ENCODE assay signal across 11 cellular contexts in the genomic region with DNA sequence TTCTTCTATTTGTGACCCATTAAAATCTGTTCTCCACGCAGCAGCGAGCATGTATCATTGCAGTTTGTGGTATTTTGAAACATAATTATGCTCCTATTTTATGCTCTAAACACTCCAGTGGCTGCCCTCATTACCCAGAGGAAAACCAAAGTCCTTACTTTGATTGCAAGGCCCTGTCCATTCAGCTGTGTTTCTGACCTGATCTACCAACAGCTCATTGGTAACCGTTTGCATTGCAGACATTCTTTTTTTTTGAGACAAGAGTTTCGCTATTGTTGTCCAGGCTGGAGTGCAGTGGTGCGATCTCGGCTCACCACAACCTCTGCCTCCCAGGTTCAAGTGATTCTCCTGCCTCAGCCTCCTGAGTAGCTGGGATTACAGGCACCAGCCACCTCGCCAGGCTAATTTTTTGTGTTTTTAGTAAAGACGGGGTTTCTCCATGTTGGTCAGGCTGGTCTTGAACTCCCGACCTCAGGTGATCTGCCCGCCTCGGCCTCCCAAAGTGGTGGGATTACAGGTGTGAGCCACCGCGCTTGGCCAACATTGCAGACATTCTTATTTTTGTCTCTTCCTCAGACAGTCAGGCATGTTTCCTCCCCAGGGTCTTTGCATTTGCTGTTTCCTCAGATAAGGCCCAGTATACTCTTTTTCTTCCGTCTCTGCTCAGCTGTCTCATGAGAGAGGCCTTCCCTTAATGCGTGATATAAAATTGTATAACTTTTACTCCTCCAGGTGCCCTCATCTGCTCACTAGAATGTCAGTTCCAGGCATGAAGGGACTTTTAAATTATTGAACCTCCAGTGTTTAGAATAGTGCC. TPM values are rescaled to one million over a fixed set of nuclear protein-coding genes. Genes with fewer than 3 reads are reported as not detected.
A peak's percentile ranks its signal among the peaks of the same experiment; 100 is the strongest.
DNase-seq lines count a peak whose midpoint lies in the region; ATAC-seq and TF ChIP-seq lines count a peak whose summit lies in the region.
"Had no signal": no experiment of that assay in that cellular context is flagged by ENCODE, and none has a peak within 500 bp of the region (broad histone marks: within the 10 kb centered on the region; RNA-seq: fewer than 3 reads in every experiment).

No MANE protein-coding gene starts in this region.

- H3K4me1 ChIP-seq in left ventricle myocardium inferior: peaks cover 75% of the 10 kb centered on the region

- no peak for TF ChIP-seq POLR2A in erythroblast (IDR thresholded peaks at IDR 0.05; ENCODE audit: low read length)

- H3K27me3 ChIP-seq in left ventricle myocardium inferior (ENCODE audit: low read depth): no peaks in the 10 kb centered on the region
- H3K27me3 ChIP-seq: uterus had no signal

- TF ChIP-seq CTCF in left ventricle myocardium inferior (IDR thresholded peaks at IDR 0.05; ENCODE audit: borderline replicate concordance): no peak
- TF ChIP-seq CTCF in activated B cell treated with CpG ODN at 0.5 μM for 24 hours (IDR thresholded peaks at IDR 0.05): no peak
- no peak for TF ChIP-seq CTCF in CD14-positive monocyte (IDR thresholded peaks at IDR 0.05)

- H3K9me3 Mint-ChIP-seq in activated B cell treated with CpG ODN at 0.5 μM for 24 hours (peaks cover 3% of the 10 kb centered on the region), CD14-positive monocyte (peaks cover 0 to 2% (median 0%) of the 10 kb centered on the region in 7 donors)

- POLR2A ChIA-PET in activated B cell treated with CpG ODN at 0.5 μM for 24 hours (lab: Charles Lee): interaction anchor here (1.0 to 1.2 kb wide), 2 partner anchors 33 to 107 kb away, joined by 3 to 9 read pairs; a partner anchor contains a TSS

- peaks cover 62% of the 10 kb centered on the region for H3K36me3 Mint-ChIP-seq in activated B cell treated with CpG ODN at 0.5 μM for 24 hours (ENCODE audit: low read depth)
- peaks cover 42 to 57% of the 10 kb centered on the region in 2 donors for H3K36me3 Mint-ChIP-seq in CD14-positive monocyte

- H3K4me3 Mint-ChIP-seq in activated B cell treated with CpG ODN at 0.5 μM for 24 hours (peak overlapping the region; percentile 42), CD14-positive monocyte (no peak overlapping the region)

- peaks cover 72% of the 10 kb centered on the region for H3K4me1 Mint-ChIP-seq in activated B cell treated with CpG ODN at 0.5 μM for 24 hours
- peaks cover 2% of the 10 kb centered on the region for H3K4me1 Mint-ChIP-seq in CD14-positive monocyte

- intact Hi-C loops in left ventricle myocardium inferior (cut with micrococcal nuclease) (no loop called here), cardiac septum (cut with DNase I) (no loop called here), activated B cell treated with CpG ODN at 0.5 μM for 24 hours (cut with micrococcal nuclease) (loop anchor here (2.0 kb wide), 1 partner anchor 32 kb away; a partner anchor contains a TSS), CD14-positive monocyte (cut with micrococcal nuclease) (no loop called here)

- DNase-seq in left ventricle myocardium inferior (no peak), cardiac septum (ENCODE audit: low spot score) (no peak), activated B cell treated with CpG ODN at 0.5 μM for 24 hours (no peak), myocyte (ENCODE audit: low read depth) (peak; percentile 20), erythroblast (lab: John Stamatoyannopoulos, UW) (no peak), H4 (ENCODE audit: low spot score) (no peak), CD14-positive monocyte (ENCODE audit: low spot score) (no peak), iPS-NIHi7 (ENCODE audit: extremely low spot score) (no peak)
- DNase-seq: NCI-H774, uterus, WERI-Rb-1 had no signal

- H3K9me3 ChIP-seq in left ventricle myocardium inferior (replicated peaks): no peaks in the 10 kb centered on the region
- H3K9me3 ChIP-seq: uterus had no signal

- H3K27me3 Mint-ChIP-seq in activated B cell treated with CpG ODN at 0.5 μM for 24 hours (no peaks in the 10 kb centered on the region), CD14-positive monocyte (ENCODE audit: low read depth in 3 of 3) (no peaks in the 10 kb centered on the region)

- H3K4me3 ChIP-seq in left ventricle myocardium inferior: no peak overlapping the region
- H3K4me3 ChIP-seq: uterus had no signal

- ATAC-seq in activated B cell treated with CpG ODN at 0.5 μM for 24 hours (ENCODE audit: low read depth): peak; percentile 55

- peak overlapping the region; percentile 44 for H3K27ac ChIP-seq in left ventricle myocardium inferior (replicated peaks)
- H3K27ac ChIP-seq: WERI-Rb-1 had no signal

- H3K27ac Mint-ChIP-seq in activated B cell treated with CpG ODN at 0.5 μM for 24 hours (peak overlapping the region; percentile 86), CD14-positive monocyte (peak overlapping the region in 3 of 7 donors; percentile 38 to 65 (median 47))

- CTCF ChIA-PET in activated B cell treated with CpG ODN at 0.5 μM for 24 hours (lab: Charles Lee): no interaction called here

- H3K36me3 ChIP-seq in left ventricle myocardium inferior: peaks cover 32% of the 10 kb centered on the region
- H3K36me3 ChIP-seq: uterus had no signal

RNA-seq across cellular contexts. Expression of a gene that starts 32.5 kb away (rescaled TPM):
- total RNA-seq in left ventricle myocardium inferior: 59.0 TPM
- total RNA-seq in cardiac septum: 86.5 TPM
- total RNA-seq in activated B cell treated with CpG ODN at 0.5 μM for 24 hours: 142 and 145 TPM in 2 replicates
- 74.7 and 85.8 TPM in 2 replicates for total RNA-seq in myocyte
- polyA plus RNA-seq in myocyte (2012): 44.7 TPM
- total RNA-seq in H4 (2014; rRNA removed; shearing (Covaris generic)): 46.2 and 69.8 TPM in 2 replicates
- polyA plus RNA-seq in CD14-positive monocyte: 10 to 100 TPM; 35.7 to 63.4 TPM

RNA-seq across cellular contexts. Expression of a gene that starts 49.4 kb away (rescaled TPM):
- total RNA-seq in left ventricle myocardium inferior (1.9 TPM), cardiac septum (3.3 TPM), activated B cell treated with CpG ODN at 0.5 μM for 24 hours (9.9 and 11.5 TPM in 2 replicates), myocyte (1.2 and 1.7 TPM in 2 replicates)
- 7.7 TPM for polyA plus RNA-seq in myocyte (2012)
- 0.06 TPM in 1 of 2 replicates, not detected in the other for total RNA-seq in H4 (2014; rRNA removed; shearing (Covaris generic))
- polyA plus RNA-seq in CD14-positive monocyte: not detected
